In genomic region chr1:178644308-178645120, GRCh38 we compare ENCODE assay signal across 10 cellular contexts.
A peak's percentile ranks its signal among the peaks of the same experiment; 100 is the strongest.
DNase-seq lines count a peak whose midpoint lies in the region; ATAC-seq and TF ChIP-seq lines count a peak whose summit lies in the region.
"Had no signal": no experiment of that assay in that cellular context is flagged by ENCODE, and none has a peak within 500 bp of the region (broad histone marks: within the 10 kb centered on the region; RNA-seq: fewer than 3 reads in every experiment).

No MANE protein-coding gene starts in this region.

- peak overlapping the region; percentile 59 for H3K27ac Mint-ChIP-seq in osteocyte (ENCODE audit: unreplicated experiment)
- no peak overlapping the region for H3K27ac Mint-ChIP-seq in activated naive CD8-positive, alpha-beta T cell treated with anti-CD3 and anti-CD28 coated beads for 36 hours
- H3K27ac Mint-ChIP-seq: activated CD4-positive, alpha-beta T cell treated with anti-CD3 and anti-CD28 coated beads for 36 hours had no signal

- H3K9me3 ChIP-seq in HEK293 (ENCODE audit: control insufficient read depth, insufficient read depth, low read depth, low read length) (no peaks in the 10 kb centered on the region), vagina (no peaks in the 10 kb centered on the region)
- H3K9me3 ChIP-seq: neutrophil had no signal

- TF ChIP-seq POLR2A in vagina (IDR thresholded peaks at IDR 0.05) = no peak

- H3K4me3 ChIP-seq in HEK293 (ENCODE audit: low read depth, low read length) (no peak overlapping the region), vagina (no peak overlapping the region)

- no peak overlapping the region for H3K4me3 Mint-ChIP-seq in osteocyte (ENCODE audit: unreplicated experiment)
- no peak overlapping the region for H3K4me3 Mint-ChIP-seq in activated naive CD8-positive, alpha-beta T cell treated with anti-CD3 and anti-CD28 coated beads for 36 hours
- H3K4me3 Mint-ChIP-seq: activated CD4-positive, alpha-beta T cell treated with anti-CD3 and anti-CD28 coated beads for 36 hours had no signal

- no peaks in the 10 kb centered on the region for H3K36me3 Mint-ChIP-seq in osteocyte (ENCODE audit: unreplicated experiment)
- no peaks in the 10 kb centered on the region for H3K36me3 Mint-ChIP-seq in activated naive CD8-positive, alpha-beta T cell treated with anti-CD3 and anti-CD28 coated beads for 36 hours

- H3K9me3 Mint-ChIP-seq in osteocyte (ENCODE audit: unreplicated experiment) = no peaks in the 10 kb centered on the region
- no peaks in the 10 kb centered on the region for H3K9me3 Mint-ChIP-seq in activated naive CD8-positive, alpha-beta T cell treated with anti-CD3 and anti-CD28 coated beads for 36 hours

- no peak overlapping the region for H3K27ac ChIP-seq in HEK293 (ENCODE audit: extremely low read depth, low read depth, low read length)
- H3K27ac ChIP-seq in vagina = no peak overlapping the region
- H3K27ac ChIP-seq: neutrophil had no signal

- intact Hi-C loops in vagina (cut with DNase I) = no loop called here

- no peaks in the 10 kb centered on the region for H3K27me3 Mint-ChIP-seq in osteocyte (ENCODE audit: unreplicated experiment)
- H3K27me3 Mint-ChIP-seq in activated naive CD8-positive, alpha-beta T cell treated with anti-CD3 and anti-CD28 coated beads for 36 hours = peaks cover 5% of the 10 kb centered on the region

- ATAC-seq in esophagus mucosa = peak; percentile 63
- ATAC-seq: activated CD4-positive, alpha-beta T cell treated with anti-CD3 and anti-CD28 coated beads for 36 hours had no signal

- H3K4me1 ChIP-seq in HEK293 (ENCODE audit: control insufficient read depth, insufficient read depth, low read length) (peaks cover 5% of the 10 kb centered on the region), vagina (no peaks in the 10 kb centered on the region)

- DNase-seq in NCI-H69 (lab: John Stamatoyannopoulos, UW) (peak; percentile 25), osteocyte (ENCODE audit: extremely low spot score, unreplicated experiment) (no peak), vagina (ENCODE audit: extremely low spot score in 2 of 2) (no peak), NCI-H1092 (lab: John Stamatoyannopoulos, UW) (no peak), NCI-H2081 treated with DMSO at 0.1 percent for 48 hours (lab: John Stamatoyannopoulos, UW) (no peak)
- no peak for DNase-seq in activated naive CD8-positive, alpha-beta T cell treated with anti-CD3 and anti-CD28 coated beads for 36 hours
- DNase-seq: activated CD4-positive, alpha-beta T cell treated with anti-CD3 and anti-CD28 coated beads for 36 hours had no signal

- TF ChIP-seq CTCF in HEK293 (tag by site-specific recombination; IDR thresholded peaks at IDR 0.05) = no peak
- TF ChIP-seq CTCF in osteocyte (IDR thresholded peaks at IDR 0.05) = no peak
- TF ChIP-seq CTCF in vagina (IDR thresholded peaks at IDR 0.05) = no peak

- H3K36me3 ChIP-seq in HEK293 (ENCODE audit: control insufficient read depth in 2 of 2, insufficient read depth in 1 of 2, low read length in 2 of 2) (no peaks in the 10 kb centered on the region), vagina (no peaks in the 10 kb centered on the region)
- H3K36me3 ChIP-seq: neutrophil had no signal

- H3K4me1 Mint-ChIP-seq in osteocyte (ENCODE audit: unreplicated experiment) = peaks cover 31% of the 10 kb centered on the region
- H3K4me1 Mint-ChIP-seq in activated naive CD8-positive, alpha-beta T cell treated with anti-CD3 and anti-CD28 coated beads for 36 hours = no peaks in the 10 kb centered on the region
- H3K4me1 Mint-ChIP-seq: activated CD4-positive, alpha-beta T cell treated with anti-CD3 and anti-CD28 coated beads for 36 hours had no signal

- CTCF ChIA-PET in HEK293 (lab: Yijun Ruan, JAX) = interaction anchor here (0.7 to 1.4 kb wide), 2 partner anchors 9 to 72 kb away, joined by 3 read pairs; no protein-coding TSS in a partner anchor

- H3K27me3 ChIP-seq in vagina = no peaks in the 10 kb centered on the region
- H3K27me3 ChIP-seq: neutrophil had no signal

- POLR2A ChIA-PET in HEK293 (lab: Yijun Ruan, JAX) = no interaction called here

TF ChIP-seq in HEK293, 187 proteins besides CTCF, POLR2A, EP300 and RAD21:
- no peak for TF ChIP-seq ZFP69B (tag by site-specific recombination; IDR thresholded peaks at IDR 0.05)
- no peak for TF ChIP-seq YY1 (tag by site-specific recombination; IDR thresholded peaks at IDR 0.05)
- no peak for TF ChIP-seq PBX3 (CRISPR knock-in tag; IDR thresholded peaks at IDR 0.05)
- TF ChIP-seq ZNF558 (tag by site-specific recombination; IDR thresholded peaks at IDR 0.05) = no peak
- peak; percentile 84 for TF ChIP-seq SCRT2 (tag by site-specific recombination; IDR thresholded peaks at IDR 0.05)
- 0 out of 2 replicates have a peak, but pooled peaks have one; percentile 22 for TF ChIP-seq TRIM28 (IDR thresholded peaks at IDR 0.05; ENCODE audit: borderline replicate concordance, low read length)
